31 cellular contexts compared by ENCODE assay signal in the genomic region with DNA sequence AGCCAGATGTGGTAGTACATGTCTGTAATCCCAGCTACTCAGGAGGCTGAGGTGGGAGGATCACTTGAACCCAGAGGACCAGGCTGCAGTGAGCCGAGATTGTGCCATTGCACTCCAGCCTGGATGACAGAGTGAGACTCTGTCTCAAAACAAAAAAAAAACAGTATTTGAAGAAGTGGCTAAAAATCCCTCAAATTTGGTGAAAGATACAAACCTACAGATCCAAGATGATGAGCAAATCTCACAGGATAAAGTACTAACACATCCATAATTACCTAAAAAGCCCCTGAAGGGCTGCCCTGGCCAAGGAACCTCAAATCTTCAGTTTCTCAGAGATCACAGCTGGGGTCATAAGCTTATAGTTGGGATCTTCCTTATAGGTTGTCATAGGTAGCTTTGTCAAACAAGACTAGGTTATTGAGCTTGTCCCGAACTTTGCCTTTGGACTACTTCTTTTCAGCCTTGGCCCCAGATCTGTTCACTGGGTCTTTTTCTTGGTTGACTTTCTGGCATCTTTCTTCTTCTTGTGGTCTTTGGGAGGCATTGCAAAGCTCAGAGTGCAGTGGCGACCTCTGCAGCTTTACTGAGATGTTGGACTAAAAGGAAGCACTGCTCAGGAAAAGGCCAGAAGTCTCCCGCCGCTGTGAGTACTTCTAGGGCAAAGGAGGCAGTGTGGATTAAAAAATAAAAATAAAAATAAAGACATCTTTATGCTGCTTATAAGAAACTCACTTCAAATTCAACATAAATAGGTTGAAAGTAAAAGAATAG. TPM values are rescaled to one million over a fixed set of nuclear protein-coding genes. Genes with fewer than 3 reads are reported as not detected.
DNase-seq lines count a peak whose midpoint lies in the region; ATAC-seq, FAIRE-seq and TF ChIP-seq lines count a peak whose summit lies in the region.
"Had no signal": no experiment of that assay in that cellular context is flagged by ENCODE, and none has a peak within 500 bp of the region (broad histone marks: within the 10 kb centered on the region; RNA-seq: fewer than 3 reads in every experiment).

No MANE protein-coding gene starts in this region.

- H3K4me3 Mint-ChIP-seq in H9 (no peak overlapping the region), osteocyte (ENCODE audit: unreplicated experiment) (no peak overlapping the region)
- H3K4me3 Mint-ChIP-seq: activated naive CD8-positive, alpha-beta T cell; central memory CD8-positive, alpha-beta T cell; natural killer cell treated with Interleukin-12 subunit alpha and Interleukin-12 subunit beta and Interleukin-15 and Interleukin-18, amount 100 ng/mL, for 72 hours; type B pancreatic cell had no signal

- H3K27me3 ChIP-seq in BLaER1 (no peaks in the 10 kb centered on the region), H9 (ENCODE audit: insufficient read depth, low read length) (no peaks in the 10 kb centered on the region), GM12878 (replicated peaks in 1 of 2; ENCODE audit: control insufficient read depth in 2 of 2, insufficient read depth in 2 of 2, low read length in 1 of 2) (no peaks in the 10 kb centered on the region)
- H3K27me3 ChIP-seq: dorsolateral prefrontal cortex, pancreas had no signal

- H2BK120ac ChIP-seq in H9 (ENCODE audit: low read depth, low read length, poor library complexity, severe bottlenecking), result no peak overlapping the region

- H3K23ac ChIP-seq in H9 (ENCODE audit: insufficient read length, low read depth, low read length), result no peak overlapping the region

- CTCF ChIA-PET in GM12878 (lab: Yijun Ruan, JAX), result interaction anchor here (0.8 to 3.4 kb wide), 6 partner anchors 19 to 165 kb away, joined by 4 to 15 read pairs (median 9); partner anchors contain the start of gene TYSND1

- H4K5ac ChIP-seq in H9 (ENCODE audit: insufficient read length, low read depth, low read length), result no peak overlapping the region

- H4K20me1 ChIP-seq in BLaER1 (peaks cover 13% of the 10 kb centered on the region), H9 (ENCODE audit: control insufficient read depth, insufficient read depth, insufficient read length) (no peaks in the 10 kb centered on the region), GM12878 (ENCODE audit: control insufficient read depth, insufficient read depth) (peaks cover 2% of the 10 kb centered on the region; the same call in 1 of the 2 replicates)

- POLR2A ChIA-PET in GM12878 (lab: Charles Lee), result interaction anchor here (1.1 kb wide), 1 partner anchor 31 kb away, joined by 3 read pairs; no protein-coding TSS in a partner anchor

- DNase-seq in H9, result no peak
- no peak for DNase-seq in GM12878 (ENCODE audit: low read depth, low spot score)
- DNase-seq in fibroblast of villous mesenchyme (ENCODE audit: low read depth), result peak; percentile 38
- no peak for DNase-seq in HTR-8/SVneo (ENCODE audit: insufficient read length, low spot score)
- no peak for DNase-seq in osteocyte (ENCODE audit: extremely low spot score, unreplicated experiment)
- DNase-seq: activated CD4-positive, alpha-beta T cell treated with anti-CD3 and anti-CD28 coated beads for 4 hours; DMS79; dorsolateral prefrontal cortex; GF-D8; head of caudate nucleus; NCI-H1048; NCI-H1694 treated with DMSO at 0.1 percent for 48 hours; NCI-H2171 treated with DMSO at 0.1 percent for 48 hours; NCI-H524; pancreas; retina; SHP77 treated with DMSO at 0.1 percent for 48 hours; small intestine; stimulated activated CD4-positive, alpha-beta T cell treated with anti-CD3 and anti-CD28 coated beads, Interleukin-1b, Interleukin-23, amount 100 ng/mL, for 48 hours had no signal

- H3K36me3 Mint-ChIP-seq in H9 (ENCODE audit: insufficient read depth in 1 of 3, low read depth in 3 of 3) (peaks cover 27 to 43% (median 30%) of the 10 kb centered on the region in 3 experiments; a peak in 6 of 7 replicates), osteocyte (ENCODE audit: unreplicated experiment) (peaks cover 41% of the 10 kb centered on the region)

- H2AK5ac ChIP-seq in H9 (ENCODE audit: insufficient read length, low read length), result no peak overlapping the region

- no peak overlapping the region for H4K8ac ChIP-seq in H9 (replicated peaks; ENCODE audit: insufficient read length, low read depth, low read length)

- RAD21 ChIA-PET in GM12878 (lab: Charles Lee; ENCODE audit: unreplicated experiment), result interaction anchor here (0.6 to 2.0 kb wide), 2 partner anchors 23 to 1293 kb away, joined by 3 to 7 read pairs; no protein-coding TSS in a partner anchor

- no peak overlapping the region for H3K4ac ChIP-seq in H9 (ENCODE audit: low read depth, low read length)

- H2BK12ac ChIP-seq in H9 (ENCODE audit: insufficient read length, low read depth, low read length), result no peak overlapping the region

- TF ChIP-seq EP300 in GM12878 (IDR thresholded peaks at IDR 0.05; ENCODE audit: borderline replicate concordance in 1 of 2, control insufficient read depth in 1 of 2, low read depth in 2 of 2, low read length in 2 of 2), result no peak

- ATAC-seq in GM12878 (no peak), HG03571 (IDR thresholded peaks at IDR 0.05; ENCODE audit: unreplicated experiment) (no peak)
- ATAC-seq: natural killer cell treated with Interleukin-12 subunit alpha and Interleukin-12 subunit beta and Interleukin-15 and Interleukin-18, amount 100 ng/mL, for 72 hours; Panc1; pancreas had no signal

- H3K4me1 Mint-ChIP-seq in H9, result no peaks in the 10 kb centered on the region
- H3K4me1 Mint-ChIP-seq in osteocyte (ENCODE audit: unreplicated experiment), result peaks cover 14% of the 10 kb centered on the region

- FAIRE-seq in GM12878 (lab: Jason Lieb, UNC) (no peak), HTR-8/SVneo (lab: Jason Lieb, UNC) (no peak)
- FAIRE-seq: astrocyte, endothelial cell of umbilical vein, pancreas, small intestine had no signal

- no peak overlapping the region for H2BK5ac ChIP-seq in H9 (ENCODE audit: insufficient read length, low read length)

- H3K36me3 ChIP-seq in BLaER1 (peaks cover 68% of the 10 kb centered on the region), GM12878 (ENCODE audit: control insufficient read depth in 2 of 2, insufficient read depth in 2 of 2, low read length in 1 of 2) (peaks cover 9 to 26% of the 10 kb centered on the region in 2 experiments)

- H3K23me2 ChIP-seq in H9 (ENCODE audit: insufficient read length, low read depth, low read length, poor library complexity, severe bottlenecking), result no peaks in the 10 kb centered on the region

- H2BK15ac ChIP-seq in H9 (ENCODE audit: low read depth, low read length), result no peak overlapping the region

- H3K9ac ChIP-seq in BLaER1 (no peak overlapping the region), H9 (ENCODE audit: extremely low read depth, insufficient read length, low read length) (no peak overlapping the region), GM12878 (ENCODE audit: control insufficient read depth, insufficient read depth, low read length) (no peak overlapping the region)

- no peaks in the 10 kb centered on the region for H3K79me1 ChIP-seq in H9 (ENCODE audit: insufficient read depth, low read depth, low read length, poor library complexity, severe bottlenecking)

- H3K4me2 ChIP-seq in BLaER1, result 0 out of 2 replicates have a peak overlapping the region, but pooled peaks have one; percentile 82
- H3K4me2 ChIP-seq in H9 (ENCODE audit: insufficient read depth, insufficient read length, low read length), result no peak overlapping the region
- H3K4me2 ChIP-seq in GM12878 (ENCODE audit: control insufficient read depth, insufficient read depth), result no peak overlapping the region

- H3K4me1 ChIP-seq in BLaER1, result peaks cover 27% of the 10 kb centered on the region
- H3K4me1 ChIP-seq in H9 (ENCODE audit: insufficient read depth, low read length), result no peaks in the 10 kb centered on the region
- no peaks in the 10 kb centered on the region; the same call in 1 of the 2 replicates for H3K4me1 ChIP-seq in GM12878 (ENCODE audit: control insufficient read depth, insufficient read depth, low read length)
- H3K4me1 ChIP-seq: HAP-1, pancreas had no signal

- no peak overlapping the region for H3K56ac ChIP-seq in H9 (ENCODE audit: insufficient read length, low read depth, low read length)

- H2BK20ac ChIP-seq in H9 (ENCODE audit: low read depth, low read length, poor library complexity, severe bottlenecking), result no peak overlapping the region

- TF ChIP-seq RAD21 in GM12878 (IDR thresholded peaks at IDR 0.05; ENCODE audit: insufficient read depth, low read depth, low read length), result peak; percentile 24; the same call in 1 of the 2 replicates

- intact Hi-C loops in GM12878 (cut with micrococcal nuclease; ENCODE audit: unreplicated experiment), result no loop called here

- H3K27me3 Mint-ChIP-seq in H9 (ENCODE audit: low read depth), result peaks cover 2% of the 10 kb centered on the region; the same call in 1 of the 2 replicates
- no peaks in the 10 kb centered on the region for H3K27me3 Mint-ChIP-seq in osteocyte (ENCODE audit: unreplicated experiment)
- H3K27me3 Mint-ChIP-seq: activated naive CD8-positive, alpha-beta T cell; central memory CD8-positive, alpha-beta T cell; type B pancreatic cell had no signal

- no peak overlapping the region for H3T11ph ChIP-seq in H9 (ENCODE audit: low read length)

- H3K4me3 ChIP-seq in BLaER1 (no peak overlapping the region), GM12878 (no peak overlapping the region), fibroblast of villous mesenchyme (ENCODE audit: low read depth, low read length) (no peak overlapping the region)
- H3K4me3 ChIP-seq: dorsolateral prefrontal cortex, HAP-1, pancreas had no signal

- WGBS in H9 (ENCODE audit: extremely low coverage, insufficient read length, low lambda C conversion rate), result no CpG with 5 or more reads among the region's 5 CpGs
- WGBS in GM12878 (ENCODE audit: insufficient coverage, insufficient replicate concordance, low lambda C conversion rate, missing lambda C conversion rate), result 100% methylated on average over 5 of the region's 5 CpGs

- no peak overlapping the region for H3K14ac ChIP-seq in H9 (ENCODE audit: insufficient read depth, low read length)

- H2AFZ ChIP-seq in H9 (ENCODE audit: low read length) (no peak overlapping the region), GM12878 (ENCODE audit: control insufficient read depth, low read depth, low read length) (no peak overlapping the region)

- H4K91ac ChIP-seq in H9 (ENCODE audit: insufficient read length, low read depth, low read length), result no peak overlapping the region

- no TSS peak for BruUV-seq in GM12878 (replicated peaks; lab: Mats Ljungman, UMichigan)

- no peak overlapping the region for H3K18ac ChIP-seq in H9 (ENCODE audit: insufficient read length, low read depth, low read length)

- SMC1A ChIA-PET in GM12878 (lab: Charles Lee; ENCODE audit: uncharacterized antibody, unreplicated experiment), result interaction anchor here (0.6 to 3.1 kb wide), 8 partner anchors 22 to 166 kb away, joined by 3 to 13 read pairs (median 4); partner anchors contain the start of gene TYSND1

- no peak for TF ChIP-seq POLR2A in GM12878 (IDR thresholded peaks at IDR 0.05; ENCODE audit: low read depth, low read length)

- H3K9me3 ChIP-seq in BLaER1, result 0 out of 2 replicates have a peak, but pooled peaks cover 5% of the 10 kb centered on the region
- H3K9me3 ChIP-seq in H9 (ENCODE audit: control insufficient read depth, low read depth, low read length), result no peaks in the 10 kb centered on the region
- no peaks in the 10 kb centered on the region; the same call in 2 of the 3 replicates for H3K9me3 ChIP-seq in GM12878 (replicated peaks; ENCODE audit: control insufficient read depth, insufficient read depth, low read length)
- H3K9me3 ChIP-seq: HAP-1, pancreas had no signal

- H3K79me2 ChIP-seq in H9 (ENCODE audit: insufficient read depth, low read length), result no peaks in the 10 kb centered on the region
- no peaks in the 10 kb centered on the region for H3K79me2 ChIP-seq in GM12878 (ENCODE audit: control insufficient read depth, insufficient read depth, low read length)

- no peak overlapping the region for H3K27ac Mint-ChIP-seq in H9
- no peak overlapping the region for H3K27ac Mint-ChIP-seq in osteocyte (ENCODE audit: unreplicated experiment)
- H3K27ac Mint-ChIP-seq: natural killer cell treated with Interleukin-12 subunit alpha and Interleukin-12 subunit beta and Interleukin-15 and Interleukin-18, amount 100 ng/mL, for 72 hours; type B pancreatic cell had no signal

- H3K9me3 Mint-ChIP-seq in H9 (no peaks in the 10 kb centered on the region), osteocyte (ENCODE audit: unreplicated experiment) (no peaks in the 10 kb centered on the region)
- H3K9me3 Mint-ChIP-seq: central memory CD8-positive, alpha-beta T cell; natural killer cell treated with Interleukin-12 subunit alpha and Interleukin-12 subunit beta and Interleukin-15 and Interleukin-18, amount 100 ng/mL, for 72 hours; type B pancreatic cell had no signal

- peak; percentile 38; the same call in 2 of the 3 replicates for TF ChIP-seq CTCF in H9 (conservative IDR thresholded peaks at IDR 0.05)
- peak in 1 of 3 experiments; percentile 8; a peak in 2 of 6 replicates for TF ChIP-seq CTCF in GM12878 (IDR thresholded peaks at IDR 0.05 in 2 of 3, conservative IDR thresholded peaks at IDR 0.05 in 1 of 3; ENCODE audit: control insufficient read depth in 2 of 3, extremely low read depth in 1 of 3, insufficient read depth in 1 of 3, low read depth in 3 of 3, low read length in 3 of 3)
- no peak for TF ChIP-seq CTCF in fibroblast of villous mesenchyme (IDR thresholded peaks at IDR 0.05; ENCODE audit: insufficient read depth, low read depth, low read length)
- TF ChIP-seq CTCF in osteocyte (IDR thresholded peaks at IDR 0.05), result no peak

- in situ Hi-C loops in GM12878 (cut with MboI), result no loop called here

- H3K27ac ChIP-seq in BLaER1, result 0 out of 2 replicates have a peak overlapping the region, but pooled peaks have one; percentile 57
- H3K27ac ChIP-seq in H9 (ENCODE audit: insufficient read length, low read depth, low read length), result no peak overlapping the region
- H3K27ac ChIP-seq in GM12878 (ENCODE audit: control insufficient read depth, insufficient read depth), result no peak overlapping the region
- H3K27ac ChIP-seq: C4-2B, pancreas, VCaP had no signal

RNA-seq across cellular contexts. Expression of gene SAR1A, which starts 28.6 kb away (rescaled TPM):
- total RNA-seq in H9 (2021) (144 and 153 TPM in 2 replicates), GM12878 (2014; rRNA removed) (45.4 and 60.3 TPM in 2 replicates), GM12878 (2014; rRNA removed; fragmentation: Illumina TruSeq; extraction: Trizol) (52.7 and 54.7 TPM in 2 replicates), GM12878 (2021) (77.3 and 81.3 TPM in 2 replicates), fibroblast of villous mesenchyme (196 and 339 TPM in 2 replicates), osteocyte (143 and 168 TPM in 2 replicates)
- total RNA-seq in GM12878 (2013; cell fraction: nucleolus; rRNA removed), result 36.4 and 40.0 TPM in 2 replicates
- polyA plus RNA-seq in GM12878 (2011; ENCODE audit: low read depth), result 31.2 TPM
- polyA plus RNA-seq in GM12878 (2011; rRNA removed) (85.0 and 101 TPM in 2 replicates), GM12878 (2014; fragmentation: Illumina TruSeq; extraction: Trizol) (54.8 and 55.6 TPM in 2 replicates), GM12878 (2014; fragmentation: Nextera tagmentation; extraction: Ambion mirVana) (10 to 100 TPM; 69.4 to 81.1 TPM), GM12878 (2014; rRNA removed) (29.3 and 33.2 TPM in 2 replicates), GM12878 (2016; fragmentation: Nextera tagmentation; extraction: Ambion mirVana) (10 to 100 TPM; 58.0 to 62.2 TPM)
- polyA plus RNA-seq in GM12878 (2011; cell fraction: cytosol; rRNA removed), result 21.4 and 21.6 TPM in 2 replicates
- polyA plus RNA-seq in GM12878 (2011; cell fraction: nucleus; rRNA removed), result 17.8 and 20.3 TPM in 2 replicates
- polyA plus RNA-seq in GM12878 (2012), result 32.0 and 39.5 TPM in 2 replicates
- 40.6 and 76.1 TPM in 2 replicates for polyA minus RNA-seq in GM12878 (2011; rRNA and poly(A)+ RNA removed)
- polyA minus RNA-seq in GM12878 (2011; cell fraction: cytosol; rRNA and poly(A)+ RNA removed), result 18.6 and 25.1 TPM in 2 replicates
- 10.0 and 14.1 TPM in 2 replicates for polyA minus RNA-seq in GM12878 (2011; cell fraction: nucleus; rRNA and poly(A)+ RNA removed)

RNA-seq across cellular contexts. Expression of gene PPA1, which starts 34.3 kb away (rescaled TPM):
- total RNA-seq in H9 (2021) (115 and 117 TPM in 2 replicates), GM12878 (2014; rRNA removed) (297 and 344 TPM in 2 replicates), GM12878 (2014; rRNA removed; fragmentation: Illumina TruSeq; extraction: Trizol) (334 and 338 TPM in 2 replicates), GM12878 (2021) (254 and 260 TPM in 2 replicates), fibroblast of villous mesenchyme (139 and 219 TPM in 2 replicates), osteocyte (59.8 and 60.4 TPM in 2 replicates)
- total RNA-seq in GM12878 (2013; cell fraction: nucleolus; rRNA removed), result 131 and 145 TPM in 2 replicates
- polyA plus RNA-seq in GM12878 (2011; ENCODE audit: low read depth), result 197 TPM
- polyA plus RNA-seq in GM12878 (2011; rRNA removed) (452 and 655 TPM in 2 replicates), GM12878 (2014; fragmentation: Illumina TruSeq; extraction: Trizol) (296 and 362 TPM in 2 replicates), GM12878 (2014; fragmentation: Nextera tagmentation; extraction: Ambion mirVana) (100 to 1,000 TPM; 224 to 386 TPM), GM12878 (2014; rRNA removed) (346 and 396 TPM in 2 replicates), GM12878 (2016; fragmentation: Nextera tagmentation; extraction: Ambion mirVana) (100 to 1,000 TPM; 353 to 365 TPM)
- 191 and 218 TPM in 2 replicates for polyA plus RNA-seq in GM12878 (2011; cell fraction: cytosol; rRNA removed)
- polyA plus RNA-seq in GM12878 (2011; cell fraction: nucleus; rRNA removed), result 159 and 213 TPM in 2 replicates
- polyA plus RNA-seq in GM12878 (2012), result 207 and 266 TPM in 2 replicates
- polyA minus RNA-seq in GM12878 (2011; rRNA and poly(A)+ RNA removed), result 181 and 246 TPM in 2 replicates
- 70.8 and 76.2 TPM in 2 replicates for polyA minus RNA-seq in GM12878 (2011; cell fraction: cytosol; rRNA and poly(A)+ RNA removed)
- 44.1 and 89.6 TPM in 2 replicates for polyA minus RNA-seq in GM12878 (2011; cell fraction: nucleus; rRNA and poly(A)+ RNA removed)

RNA-seq across cellular contexts. Expression of gene TYSND1, which starts 52.4 kb away (rescaled TPM):
- total RNA-seq in H9 (2021) (12.8 and 13.4 TPM in 2 replicates), GM12878 (2014; rRNA removed) (18.9 and 19.4 TPM in 2 replicates), GM12878 (2014; rRNA removed; fragmentation: Illumina TruSeq; extraction: Trizol) (8.1 and 8.7 TPM in 2 replicates), GM12878 (2021) (20.0 and 21.4 TPM in 2 replicates), fibroblast of villous mesenchyme (11.3 and 12.1 TPM in 2 replicates), osteocyte (13.8 and 15.6 TPM in 2 replicates)
- 14.2 and 15.7 TPM in 2 replicates for total RNA-seq in GM12878 (2013; cell fraction: nucleolus; rRNA removed)
- 5.0 TPM for polyA plus RNA-seq in GM12878 (2011; ENCODE audit: low read depth)
- polyA plus RNA-seq in GM12878 (2011; rRNA removed) (3.5 and 5.6 TPM in 2 replicates), GM12878 (2014; fragmentation: Illumina TruSeq; extraction: Trizol) (4.7 and 8.6 TPM in 2 replicates), GM12878 (2014; fragmentation: Nextera tagmentation; extraction: Ambion mirVana) (1 to 10 TPM; 1.9 to 4.5 TPM), GM12878 (2014; rRNA removed) (16.7 and 17.4 TPM in 2 replicates), GM12878 (2016; fragmentation: Nextera tagmentation; extraction: Ambion mirVana) (10 to 100 TPM; 15.2 to 18.8 TPM)
- 6.1 and 8.6 TPM in 2 replicates for polyA plus RNA-seq in GM12878 (2011; cell fraction: cytosol; rRNA removed)
- 40.7 and 42.7 TPM in 2 replicates for polyA plus RNA-seq in GM12878 (2011; cell fraction: nucleus; rRNA removed)
- 7.3 and 9.9 TPM in 2 replicates for polyA plus RNA-seq in GM12878 (2012)
- 4.2 and 6.1 TPM in 2 replicates for polyA minus RNA-seq in GM12878 (2011; rRNA and poly(A)+ RNA removed)
- 2.7 and 2.9 TPM in 2 replicates for polyA minus RNA-seq in GM12878 (2011; cell fraction: cytosol; rRNA and poly(A)+ RNA removed)
- polyA minus RNA-seq in GM12878 (2011; cell fraction: nucleus; rRNA and poly(A)+ RNA removed), result 8.0 and 12.7 TPM in 2 replicates
